1 cellular context compared by ENCODE assay signal in genomic region chr18:63285332-63285731, GRCh38.
A peak's percentile ranks its signal among the peaks of the same experiment; 100 is the strongest.
TF ChIP-seq lines count a peak whose summit lies in the region.

No MANE protein-coding gene starts in this region.

TF ChIP-seq in GM12878, 131 proteins besides CTCF, POLR2A, EP300 and RAD21 (continued from another document):
- TF ChIP-seq SKIL (IDR thresholded peaks at IDR 0.05; ENCODE audit: low read depth, poor library complexity, severe bottlenecking) (peak; percentile 15), MXI1 (IDR thresholded peaks at IDR 0.05; ENCODE audit: low read depth, low read length) (peak; percentile 87), ZNF687 (IDR thresholded peaks at IDR 0.05) (peak; percentile 94), MYC (IDR thresholded peaks at IDR 0.05; ENCODE audit: insufficient read depth, insufficient read length, insufficient replicate concordance, low read length, severe bottlenecking) (no peak), PKNOX1 (IDR thresholded peaks at IDR 0.05) (peak; percentile 48; the same call in 1 of the 2 replicates), MTA3 (IDR thresholded peaks at IDR 0.05; ENCODE audit: borderline replicate concordance, low read length) (0 out of 2 replicates have a peak, but pooled peaks have one; percentile 43), CBX3 (IDR thresholded peaks at IDR 0.05; ENCODE audit: borderline replicate concordance, low read depth) (no peak), BCLAF1 (IDR thresholded peaks at IDR 0.05) (no peak), HSF1 (IDR thresholded peaks at IDR 0.05; ENCODE audit: low read depth, low read length) (no peak), MLLT1 (IDR thresholded peaks at IDR 0.05) (0 out of 2 replicates have a peak, but pooled peaks have one; percentile 20), BRCA1 (IDR thresholded peaks at IDR 0.05; ENCODE audit: low read depth, low read length) (no peak), MTA2 (IDR thresholded peaks at IDR 0.05; ENCODE audit: low read depth) (no peak), IKZF1 (conservative IDR thresholded peaks at IDR 0.05) (peak; percentile 41; the same call in 1 of the 2 replicates), ZNF384 (IDR thresholded peaks at IDR 0.05; ENCODE audit: borderline replicate concordance, low read depth, low read length) (no peak), PBX3 (IDR thresholded peaks at IDR 0.05; ENCODE audit: insufficient replicate concordance, low read depth, low read length) (peak; percentile 24), POLR2AphosphoS2 (IDR thresholded peaks at IDR 0.05; ENCODE audit: low read depth, low read length) (peak; percentile 38; the same call in 1 of the 2 replicates), IKZF2 (IDR thresholded peaks at IDR 0.05) (0 out of 4 replicates have a peak, but pooled peaks of 1 of the 2 experiments have one; percentile 31), E2F4 (IDR thresholded peaks at IDR 0.05; ENCODE audit: low read depth, low read length) (no peak)
- TF ChIP-seq, protein P1, sequence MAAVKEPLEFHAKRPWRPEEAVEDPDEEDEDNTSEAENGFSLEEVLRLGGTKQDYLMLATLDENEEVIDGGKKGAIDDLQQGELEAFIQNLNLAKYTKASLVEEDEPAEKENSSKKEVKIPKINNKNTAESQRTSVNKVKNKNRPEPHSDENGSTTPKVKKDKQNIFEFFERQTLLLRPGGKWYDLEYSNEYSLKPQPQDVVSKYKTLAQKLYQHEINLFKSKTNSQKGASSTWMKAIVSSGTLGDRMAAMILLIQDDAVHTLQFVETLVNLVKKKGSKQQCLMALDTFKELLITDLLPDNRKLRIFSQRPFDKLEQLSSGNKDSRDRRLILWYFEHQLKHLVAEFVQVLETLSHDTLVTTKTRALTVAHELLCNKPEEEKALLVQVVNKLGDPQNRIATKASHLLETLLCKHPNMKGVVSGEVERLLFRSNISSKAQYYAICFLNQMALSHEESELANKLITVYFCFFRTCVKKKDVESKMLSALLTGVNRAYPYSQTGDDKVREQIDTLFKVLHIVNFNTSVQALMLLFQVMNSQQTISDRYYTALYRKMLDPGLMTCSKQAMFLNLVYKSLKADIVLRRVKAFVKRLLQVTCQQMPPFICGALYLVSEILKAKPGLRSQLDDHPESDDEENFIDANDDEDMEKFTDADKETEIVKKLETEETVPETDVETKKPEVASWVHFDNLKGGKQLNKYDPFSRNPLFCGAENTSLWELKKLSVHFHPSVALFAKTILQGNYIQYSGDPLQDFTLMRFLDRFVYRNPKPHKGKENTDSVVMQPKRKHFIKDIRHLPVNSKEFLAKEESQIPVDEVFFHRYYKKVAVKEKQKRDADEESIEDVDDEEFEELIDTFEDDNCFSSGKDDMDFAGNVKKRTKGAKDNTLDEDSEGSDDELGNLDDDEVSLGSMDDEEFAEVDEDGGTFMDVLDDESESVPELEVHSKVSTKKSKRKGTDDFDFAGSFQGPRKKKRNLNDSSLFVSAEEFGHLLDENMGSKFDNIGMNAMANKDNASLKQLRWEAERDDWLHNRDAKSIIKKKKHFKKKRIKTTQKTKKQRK (IDR thresholded peaks at IDR 0.05; ENCODE audit: low read depth, low read length): no peak
- TF ChIP-seq, protein P2, sequence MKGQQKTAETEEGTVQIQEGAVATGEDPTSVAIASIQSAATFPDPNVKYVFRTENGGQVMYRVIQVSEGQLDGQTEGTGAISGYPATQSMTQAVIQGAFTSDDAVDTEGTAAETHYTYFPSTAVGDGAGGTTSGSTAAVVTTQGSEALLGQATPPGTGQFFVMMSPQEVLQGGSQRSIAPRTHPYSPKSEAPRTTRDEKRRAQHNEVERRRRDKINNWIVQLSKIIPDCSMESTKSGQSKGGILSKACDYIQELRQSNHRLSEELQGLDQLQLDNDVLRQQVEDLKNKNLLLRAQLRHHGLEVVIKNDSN (IDR thresholded peaks at IDR 0.05; ENCODE audit: borderline replicate concordance, extremely low read length, insufficient read depth, low read depth, low read length): no peak
